ENCODE assay signal across 9 cellular contexts in the genomic region with DNA sequence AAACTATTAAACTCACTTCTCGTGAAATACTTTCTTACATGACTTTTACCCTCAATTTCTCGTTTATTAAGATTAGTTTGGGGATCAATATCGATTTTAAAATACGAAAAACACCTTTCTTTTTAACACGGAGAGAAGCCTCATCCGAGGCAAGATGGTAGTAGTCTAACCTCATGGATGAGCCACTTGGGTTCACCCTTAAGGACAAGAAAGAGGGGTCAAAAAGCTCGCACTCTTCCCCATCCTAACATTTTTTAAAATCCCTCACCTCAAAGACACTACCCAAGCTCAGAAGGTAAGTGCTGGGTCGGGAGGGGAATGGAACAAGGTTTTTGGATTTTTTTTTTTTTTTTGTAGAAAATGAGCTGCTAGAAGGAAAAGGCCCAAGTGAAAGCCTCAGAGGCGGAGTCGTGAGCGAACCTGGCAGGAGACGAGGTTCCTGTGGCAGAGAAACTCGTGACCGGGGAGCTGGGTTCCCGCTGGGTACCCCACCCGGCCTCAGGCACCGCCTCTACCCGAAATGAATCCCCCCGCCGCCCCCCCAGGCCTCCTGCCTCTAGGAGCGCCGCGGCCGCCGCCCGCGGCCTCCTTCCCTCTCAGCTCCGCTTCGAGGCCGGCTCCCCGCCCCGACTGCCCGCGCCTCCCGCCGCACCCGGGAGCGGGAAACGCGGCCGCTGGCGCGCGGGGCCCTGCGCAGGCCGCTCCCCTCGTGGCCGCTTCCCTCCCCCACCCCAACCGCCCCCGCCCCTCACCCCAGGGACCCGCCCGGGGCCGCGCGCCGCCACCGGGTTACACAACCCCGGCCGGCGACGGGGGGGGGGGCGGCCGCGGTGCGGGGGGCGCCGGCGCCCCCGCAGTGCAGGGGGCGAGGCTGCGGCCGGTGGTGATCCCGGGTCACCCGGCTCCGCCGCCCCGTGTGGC. TPM values are rescaled to one million over a fixed set of nuclear protein-coding genes. Genes with fewer than 3 reads are reported as not detected.
DNase-seq lines count a peak whose midpoint lies in the region; ATAC-seq and TF ChIP-seq lines count a peak whose summit lies in the region.
"Had no signal": no experiment of that assay in that cellular context is flagged by ENCODE, and none has a peak within 500 bp of the region (broad histone marks: within the 10 kb centered on the region; RNA-seq: fewer than 3 reads in every experiment).

No MANE protein-coding gene starts in this region.

- H3K4me3 Mint-ChIP-seq in CD14-positive monocyte, result peak overlapping the region; percentile 100
- H3K4me3 Mint-ChIP-seq in activated naive CD4-positive, alpha-beta T cell treated with anti-CD3 and anti-CD28 coated beads, Interleukin-2, amount 10 ng/mL, durations not matched to agents 7 days and 5 days, result peak overlapping the region; percentile 98

- TF ChIP-seq CTCF in CD14-positive monocyte (IDR thresholded peaks at IDR 0.05), result no peak

- peaks cover 42% of the 10 kb centered on the region for H3K4me1 Mint-ChIP-seq in CD14-positive monocyte
- peaks cover 49% of the 10 kb centered on the region for H3K4me1 Mint-ChIP-seq in activated naive CD4-positive, alpha-beta T cell treated with anti-CD3 and anti-CD28 coated beads, Interleukin-2, amount 10 ng/mL, durations not matched to agents 7 days and 5 days

- intact Hi-C loops in CD14-positive monocyte (cut with micrococcal nuclease), result loop anchor here (5.0 kb wide), 2 partner anchors 35 to 150 kb away; no protein-coding TSS in a partner anchor

- no peak for DNase-seq in CD14-positive monocyte (ENCODE audit: low spot score)
- DNase-seq in RKO (ENCODE audit: low spot score), result peak; percentile 54
- DNase-seq in activated naive CD4-positive, alpha-beta T cell treated with anti-CD3 and anti-CD28 coated beads, Interleukin-2, amount 10 ng/mL, durations not matched to agents 7 days and 5 days, result peak; percentile 72
- peak; percentile 56 for DNase-seq in germinal center (ENCODE audit: low spot score)
- peak; percentile 53 for DNase-seq in occipital lobe (lab: John Stamatoyannopoulos, UW)
- DNase-seq in superior temporal gyrus (ENCODE audit: extremely low spot score), result peak; percentile 55

- peak overlapping the region; percentile 92 to 100 (median 99) for H3K27ac Mint-ChIP-seq in CD14-positive monocyte
- H3K27ac Mint-ChIP-seq in activated naive CD4-positive, alpha-beta T cell treated with anti-CD3 and anti-CD28 coated beads, Interleukin-2, amount 10 ng/mL, durations not matched to agents 7 days and 5 days, result peak overlapping the region; percentile 99

- peaks cover 0 to 3% (median 0%) of the 10 kb centered on the region in 3 donors for H3K27me3 Mint-ChIP-seq in CD14-positive monocyte (ENCODE audit: low read depth in 3 of 3)
- peaks cover 4% of the 10 kb centered on the region for H3K27me3 Mint-ChIP-seq in activated naive CD4-positive, alpha-beta T cell treated with anti-CD3 and anti-CD28 coated beads, Interleukin-2, amount 10 ng/mL, durations not matched to agents 7 days and 5 days

- peaks cover 24 to 29% of the 10 kb centered on the region in 2 donors for H3K36me3 Mint-ChIP-seq in CD14-positive monocyte
- peaks cover 43% of the 10 kb centered on the region for H3K36me3 Mint-ChIP-seq in activated naive CD4-positive, alpha-beta T cell treated with anti-CD3 and anti-CD28 coated beads, Interleukin-2, amount 10 ng/mL, durations not matched to agents 7 days and 5 days

- ATAC-seq in HG02588 (IDR thresholded peaks at IDR 0.05; ENCODE audit: unreplicated experiment) (peak; percentile 11), HG03469 (IDR thresholded peaks at IDR 0.05; ENCODE audit: unreplicated experiment) (no peak)

- CTCF ChIA-PET in activated naive CD4-positive, alpha-beta T cell treated with anti-CD3 and anti-CD28 coated beads, Interleukin-2, amount 10 ng/mL, durations not matched to agents 7 days and 5 days (lab: Charles Lee), result interaction anchor here (0.7 to 3.0 kb wide), 9 partner anchors 12 to 168 kb away, joined by 3 to 24 read pairs (median 5); no protein-coding TSS in a partner anchor

- peaks cover 0 to 2% (median 0%) of the 10 kb centered on the region in 7 donors for H3K9me3 Mint-ChIP-seq in CD14-positive monocyte
- H3K9me3 Mint-ChIP-seq in activated naive CD4-positive, alpha-beta T cell treated with anti-CD3 and anti-CD28 coated beads, Interleukin-2, amount 10 ng/mL, durations not matched to agents 7 days and 5 days, result no peaks in the 10 kb centered on the region

RNA-seq across cellular contexts. Expression of gene NUFIP2, which starts 1.6 kb away (rescaled TPM):
- polyA plus RNA-seq in CD14-positive monocyte, result 10 to 100 TPM in 1 of 2 donors, 1 to 10 TPM in 1; 8.7 to 13.7 TPM
- 57.2 TPM for total RNA-seq in occipital lobe

RNA-seq across cellular contexts. Expression of gene CRYBA1, which starts 45.7 kb away (rescaled TPM):
- not detected for polyA plus RNA-seq in CD14-positive monocyte
- total RNA-seq in occipital lobe, result not detected
- total RNA-seq: NCI-H460 had no signal
